In genomic region chr6:5072440-5072839, GRCh38 we compare ENCODE assay signal across 13 cellular contexts. TPM values are rescaled to one million over a fixed set of nuclear protein-coding genes. Genes with fewer than 3 reads are reported as not detected.
"Had no signal": no experiment of that assay in that cellular context is flagged by ENCODE, and none has a peak within 500 bp of the region (broad histone marks: within the 10 kb centered on the region; RNA-seq: fewer than 3 reads in every experiment).

No MANE protein-coding gene starts in this region.

- H3K27me3 ChIP-seq: cardiac muscle cell, esophagus muscularis mucosa, sigmoid colon, transverse colon had no signal

- H3K4me1 ChIP-seq: esophagus muscularis mucosa, sigmoid colon, transverse colon had no signal

- DNase-seq: activated CD4-positive, CD25-positive, alpha-beta regulatory T cell; activated gamma-delta T cell treated with Interleukin-2 at 50 U/mL for 16 hours; activated naive CD8-positive, alpha-beta T cell treated with anti-CD3 and anti-CD28 coated beads, Interleukin-2, amount 50 U/mL, for 24 hours; activated T-cell treated with anti-CD3 and anti-CD28 coated beads, Interleukin-2, amount 50 U/mL, for 24 hours; hypothalamus; sigmoid colon; stimulated activated CD4-positive, alpha-beta T cell treated with anti-CD3 and anti-CD28 coated beads, Interleukin-2, amount 100 ng/mL, for 24 hours; stimulated activated naive CD4-positive, alpha-beta T cell; substantia nigra; transverse colon had no signal

- H3K9me3 ChIP-seq: esophagus muscularis mucosa, transverse colon had no signal

- H3K27ac ChIP-seq: cardiac muscle cell, esophagus muscularis mucosa, sigmoid colon, transverse colon had no signal

- H3K27ac Mint-ChIP-seq: activated naive CD8-positive, alpha-beta T cell treated with anti-CD3 and anti-CD28 coated beads, Interleukin-2, amount 50 U/mL, for 24 hours; activated T-cell treated with anti-CD3 and anti-CD28 coated beads, Interleukin-2, amount 50 U/mL, for 24 hours had no signal

- ATAC-seq: activated naive CD8-positive, alpha-beta T cell treated with anti-CD3 and anti-CD28 coated beads, Interleukin-2, amount 50 U/mL, for 24 hours had no signal

- H3K9me3 Mint-ChIP-seq: activated naive CD8-positive, alpha-beta T cell treated with anti-CD3 and anti-CD28 coated beads, Interleukin-2, amount 50 U/mL, for 24 hours had no signal

- H3K4me3 Mint-ChIP-seq: activated naive CD8-positive, alpha-beta T cell treated with anti-CD3 and anti-CD28 coated beads, Interleukin-2, amount 50 U/mL, for 24 hours; activated T-cell treated with anti-CD3 and anti-CD28 coated beads, Interleukin-2, amount 50 U/mL, for 24 hours had no signal

- H3K4me3 ChIP-seq: cardiac muscle cell, esophagus muscularis mucosa, sigmoid colon, transverse colon had no signal

- H3K36me3 ChIP-seq: cardiac muscle cell, esophagus muscularis mucosa, sigmoid colon, transverse colon had no signal

RNA-seq across cellular contexts. Expression of gene PPP1R3G, which starts 12.7 kb away (rescaled TPM):
- polyA plus RNA-seq: neural cell had no signal
